Comparison of ENCODE assay signal across 8 cellular contexts in genomic region chr6:170305772-170306323, GRCh38. TPM values are rescaled to one million over a fixed set of nuclear protein-coding genes. Genes with fewer than 3 reads are reported as not detected.
A peak's percentile ranks its signal among the peaks of the same experiment; 100 is the strongest.
DNase-seq lines count a peak whose midpoint lies in the region; ATAC-seq and TF ChIP-seq lines count a peak whose summit lies in the region.

No MANE protein-coding gene starts in this region.

- peaks cover 13% of the 10 kb centered on the region for H3K36me3 Mint-ChIP-seq in activated naive CD4-positive, alpha-beta T cell treated with anti-CD3 and anti-CD28 coated beads for 36 hours (ENCODE audit: low read depth)
- H3K36me3 Mint-ChIP-seq in stimulated activated effector memory CD8-positive, alpha-beta T cell treated with anti-CD3 and anti-CD28 coated beads, Interleukin-12 subunit alpha, Interleukin-12 subunit beta, amount 100 ng/mL, for 72 hours, result peaks cover 9% of the 10 kb centered on the region

- ATAC-seq in right cardiac atrium (no peak), HG02571 (IDR thresholded peaks at IDR 0.05; ENCODE audit: unreplicated experiment) (no peak)
- no peak for ATAC-seq in stimulated activated effector memory CD8-positive, alpha-beta T cell treated with anti-CD3 and anti-CD28 coated beads, Interleukin-12 subunit alpha, Interleukin-12 subunit beta, amount 100 ng/mL, for 72 hours

- H3K27me3 ChIP-seq in right cardiac atrium (ENCODE audit: control insufficient read depth, insufficient read depth), result no peaks in the 10 kb centered on the region

- peaks cover 9% of the 10 kb centered on the region for H3K4me1 ChIP-seq in right cardiac atrium (ENCODE audit: control insufficient read depth, insufficient read depth, low read length)

- 18% methylated on average over 31 of the region's 31 CpGs for WGBS in right cardiac atrium

- CTCF ChIA-PET in activated naive CD4-positive, alpha-beta T cell treated with anti-CD3 and anti-CD28 coated beads for 36 hours (lab: Charles Lee), result interaction anchor here (3.6 kb wide), 1 partner anchor 14 kb away, joined by 15 read pairs; the partner anchor contains the start of gene DLL1

- H3K4me1 Mint-ChIP-seq in activated naive CD4-positive, alpha-beta T cell treated with anti-CD3 and anti-CD28 coated beads for 36 hours (ENCODE audit: low read depth), result peaks cover 30% of the 10 kb centered on the region
- H3K4me1 Mint-ChIP-seq in stimulated activated effector memory CD8-positive, alpha-beta T cell treated with anti-CD3 and anti-CD28 coated beads, Interleukin-12 subunit alpha, Interleukin-12 subunit beta, amount 100 ng/mL, for 72 hours, result peaks cover 33% of the 10 kb centered on the region

- H3K27me3 Mint-ChIP-seq in activated naive CD4-positive, alpha-beta T cell treated with anti-CD3 and anti-CD28 coated beads for 36 hours (ENCODE audit: low read depth), result peaks cover 5% of the 10 kb centered on the region

- intact Hi-C loops in activated naive CD4-positive, alpha-beta T cell treated with anti-CD3 and anti-CD28 coated beads for 36 hours (cut with micrococcal nuclease), result loop anchor here (1.0 to 5.0 kb wide), 6 partner anchors 10 to 314 kb away; partner anchors contain the start of gene PSMB1
- intact Hi-C loops in right cardiac atrium (cut with DNase I), result loop anchor here in 1 of 4 donors (10.0 kb wide), 1 partner anchor 219 kb away; no protein-coding TSS in a partner anchor

- DNase-seq in activated naive CD4-positive, alpha-beta T cell treated with anti-CD3 and anti-CD28 coated beads for 36 hours, result no peak
- no peak for DNase-seq in activated naive CD4-positive, alpha-beta T cell treated with Interleukin-2 at 50 U/mL for 16 hours
- no peak for DNase-seq in right cardiac atrium
- DNase-seq in stimulated activated effector memory CD8-positive, alpha-beta T cell treated with anti-CD3 and anti-CD28 coated beads, Interleukin-12 subunit alpha, Interleukin-12 subunit beta, amount 100 ng/mL, for 72 hours (ENCODE audit: low spot score in 2 of 2), result no peak
- DNase-seq in Kasumi-1 (lab: John Stamatoyannopoulos, UW), result no peak
- no peak for DNase-seq in activated effector memory CD4-positive, alpha-beta T cell treated with anti-CD3 and anti-CD28 coated beads, Interleukin-2, amount 50 U/mL, for 16 hours

- no peak for TF ChIP-seq CTCF in VCaP (conservative IDR thresholded peaks at IDR 0.05)

- H3K9me3 Mint-ChIP-seq in activated naive CD4-positive, alpha-beta T cell treated with anti-CD3 and anti-CD28 coated beads for 36 hours, result peaks cover 6% of the 10 kb centered on the region
- H3K9me3 Mint-ChIP-seq in stimulated activated effector memory CD8-positive, alpha-beta T cell treated with anti-CD3 and anti-CD28 coated beads, Interleukin-12 subunit alpha, Interleukin-12 subunit beta, amount 100 ng/mL, for 72 hours, result no peaks in the 10 kb centered on the region

- H3K27ac ChIP-seq in VCaP (peak overlapping the region; percentile 84; the same call in 1 of the 2 replicates), right cardiac atrium (ENCODE audit: low read length) (no peak overlapping the region)

- H3K4me3 ChIP-seq in right cardiac atrium (ENCODE audit: low read length), result peak overlapping the region; percentile 59

- peak overlapping the region; percentile 86 for H3K4me3 Mint-ChIP-seq in activated naive CD4-positive, alpha-beta T cell treated with anti-CD3 and anti-CD28 coated beads for 36 hours
- H3K4me3 Mint-ChIP-seq in stimulated activated effector memory CD8-positive, alpha-beta T cell treated with anti-CD3 and anti-CD28 coated beads, Interleukin-12 subunit alpha, Interleukin-12 subunit beta, amount 100 ng/mL, for 72 hours, result peak overlapping the region; percentile 89

- no peak overlapping the region for H3K27ac Mint-ChIP-seq in activated naive CD4-positive, alpha-beta T cell treated with anti-CD3 and anti-CD28 coated beads for 36 hours
- H3K27ac Mint-ChIP-seq in stimulated activated effector memory CD8-positive, alpha-beta T cell treated with anti-CD3 and anti-CD28 coated beads, Interleukin-12 subunit alpha, Interleukin-12 subunit beta, amount 100 ng/mL, for 72 hours, result no peak overlapping the region

- no peaks in the 10 kb centered on the region for H3K9me3 ChIP-seq in right cardiac atrium (ENCODE audit: control insufficient read depth, low read length)

RNA-seq across cellular contexts. Expression of gene FAM120B, which starts 0.7 kb away (rescaled TPM):
- 10 to 100 TPM; 15.5 to 16.1 TPM for total RNA-seq in activated naive CD4-positive, alpha-beta T cell treated with anti-CD3 and anti-CD28 coated beads for 36 hours
- total RNA-seq in right cardiac atrium, result 10 to 100 TPM; 25.8 to 31.9 (median 29.5) TPM
- polyA plus RNA-seq in right cardiac atrium, result 10.7 TPM

RNA-seq across cellular contexts. Expression of gene DLL1, which starts 15.0 kb away (rescaled TPM):
- 1 to 10 TPM; 3.2 to 3.5 TPM for total RNA-seq in activated naive CD4-positive, alpha-beta T cell treated with anti-CD3 and anti-CD28 coated beads for 36 hours
- 10 to 100 TPM; 23.9 to 29.2 (median 27.0) TPM for total RNA-seq in right cardiac atrium
- 25.8 TPM for polyA plus RNA-seq in right cardiac atrium

Comparison
In these comparisons a context has a peak if more than half of its experiments do, and no peak if none do; other contexts are left out.
1. RNA of gene DLL1, which starts 15.0 kb away (total RNA-seq): 23.9 to 29.2 TPM in right cardiac atrium; 3.2 to 3.5 TPM in activated naive CD4-positive, alpha-beta T cell treated with anti-CD3 and anti-CD28 coated beads for 36 hours; every median in the first group is over 4 times any median in the second.